In genomic region chr1:247332901-247333361, GRCh38 we compare ENCODE assay signal across 8 cellular contexts. TPM values are rescaled to one million over a fixed set of nuclear protein-coding genes. Genes with fewer than 3 reads are reported as not detected.
DNase-seq lines count a peak whose midpoint lies in the region; ATAC-seq and TF ChIP-seq lines count a peak whose summit lies in the region.

No MANE protein-coding gene starts in this region.

- H3K36me3 ChIP-seq in BJ (ENCODE audit: control insufficient read depth, insufficient read depth, low read length) (peaks cover 12% of the 10 kb centered on the region), HUES48 (ENCODE audit: control insufficient read depth, insufficient read depth, low read length) (peaks cover 33% of the 10 kb centered on the region), heart right ventricle (peaks cover 0 to 21% (median 16%) of the 10 kb centered on the region in 9 donors)

- H3K27ac ChIP-seq in HUES48 (ENCODE audit: low read depth, low read length) (peak overlapping the region; percentile 88), heart right ventricle (peak overlapping the region in 9 of 10 donors; percentile 91 to 97 (median 95))

- DNase-seq in BJ (ENCODE audit: low read depth): no peak
- no peak for DNase-seq in activated CD8-positive, alpha-beta T cell treated with anti-CD3 and anti-CD28 coated beads for 36 hours
- DNase-seq in heart right ventricle: peak in 1 of 2 donors; percentile 27
- peak; percentile 47 for DNase-seq in pons (ENCODE audit: low spot score)
- DNase-seq in SHP77 treated with DMSO at 0.1 percent for 48 hours (lab: John Stamatoyannopoulos, UW): no peak
- no peak for DNase-seq in NCI-H226

- H3K9me3 Mint-ChIP-seq in activated CD8-positive, alpha-beta T cell treated with anti-CD3 and anti-CD28 coated beads for 36 hours: no peaks in the 10 kb centered on the region

- TF ChIP-seq CTCF in BJ (IDR thresholded peaks at IDR 0.05; ENCODE audit: insufficient read depth, low read depth, low read length): no peak
- TF ChIP-seq CTCF in activated CD8-positive, alpha-beta T cell treated with anti-CD3 and anti-CD28 coated beads for 36 hours (IDR thresholded peaks at IDR 0.05): no peak
- TF ChIP-seq CTCF in heart right ventricle (IDR thresholded peaks at IDR 0.05): no peak

- no peak for ATAC-seq in activated CD8-positive, alpha-beta T cell treated with anti-CD3 and anti-CD28 coated beads for 36 hours
- ATAC-seq in heart right ventricle (peak in 4 of 8 donors; percentile 7 to 46 (median 15)), HG03457 (IDR thresholded peaks at IDR 0.05; ENCODE audit: unreplicated experiment) (no peak)

- H3K4me1 Mint-ChIP-seq in activated CD8-positive, alpha-beta T cell treated with anti-CD3 and anti-CD28 coated beads for 36 hours (ENCODE audit: low read depth): peaks cover 73% of the 10 kb centered on the region

- peak overlapping the region; percentile 85 for H3K9ac ChIP-seq in HUES48 (ENCODE audit: low read depth, low read length)

- CTCF ChIA-PET in BJ (lab: Yijun Ruan, JAX): interaction anchor here (0.8 to 1.4 kb wide), 3 partner anchors 29 to 149 kb away, joined by 3 to 5 read pairs (median 3); no protein-coding TSS in a partner anchor
- CTCF ChIA-PET in activated CD8-positive, alpha-beta T cell treated with anti-CD3 and anti-CD28 coated beads for 36 hours (lab: Charles Lee): interaction anchor here (1.1 to 2.0 kb wide), 3 partner anchors 9 to 40 kb away, joined by 3 to 10 read pairs (median 4); no protein-coding TSS in a partner anchor

- H3K9me3 ChIP-seq in HUES48 (ENCODE audit: control insufficient read depth, insufficient read depth, low read length): no peaks in the 10 kb centered on the region
- no peaks in the 10 kb centered on the region for H3K9me3 ChIP-seq in heart right ventricle

- H3K4me3 Mint-ChIP-seq in activated CD8-positive, alpha-beta T cell treated with anti-CD3 and anti-CD28 coated beads for 36 hours: peak overlapping the region; percentile 86

- H3K27me3 ChIP-seq in BJ (ENCODE audit: control insufficient read depth, insufficient read depth, low read length) (no peaks in the 10 kb centered on the region), HUES48 (ENCODE audit: control insufficient read depth, insufficient read depth, low read length) (no peaks in the 10 kb centered on the region), heart right ventricle (no peaks in the 10 kb centered on the region)

- WGBS in heart right ventricle, 2 donors: 29 to 38% methylated on average over 13 of the region's 13 CpGs

- H3K36me3 Mint-ChIP-seq in activated CD8-positive, alpha-beta T cell treated with anti-CD3 and anti-CD28 coated beads for 36 hours (ENCODE audit: low read depth): peaks cover 45% of the 10 kb centered on the region

- POLR2A ChIA-PET in BJ (lab: Charles Lee): no interaction called here
- POLR2A ChIA-PET in activated CD8-positive, alpha-beta T cell treated with anti-CD3 and anti-CD28 coated beads for 36 hours (lab: Charles Lee): interaction anchor here (0.6 to 2.1 kb wide), 8 partner anchors 10 to 164 kb away, joined by 3 to 6 read pairs (median 3); no protein-coding TSS in a partner anchor

- no peaks in the 10 kb centered on the region for H3K27me3 Mint-ChIP-seq in activated CD8-positive, alpha-beta T cell treated with anti-CD3 and anti-CD28 coated beads for 36 hours

- intact Hi-C loops in activated CD8-positive, alpha-beta T cell treated with anti-CD3 and anti-CD28 coated beads for 36 hours (cut with micrococcal nuclease): no loop called here
- intact Hi-C loops in heart right ventricle (cut with DNase I): loop anchor here in 3 of 10 donors (5.0 to 10.0 kb wide), 4 partner anchors 39 to 228 kb away; partner anchors contain the start of gene ZNF669 (in 2 of the 3)

- H3K27ac Mint-ChIP-seq in activated CD8-positive, alpha-beta T cell treated with anti-CD3 and anti-CD28 coated beads for 36 hours: peak overlapping the region; percentile 87

- peak overlapping the region; percentile 92 for H3K4me3 ChIP-seq in BJ (ENCODE audit: low read depth, low read length)
- H3K4me3 ChIP-seq in HUES48 (ENCODE audit: low read depth, low read length): peak overlapping the region; percentile 97
- peak overlapping the region; percentile 69 to 98 (median 94) for H3K4me3 ChIP-seq in heart right ventricle

- H3K4me1 ChIP-seq in HUES48 (ENCODE audit: control insufficient read depth, insufficient read depth, low read length) (peaks cover 54% of the 10 kb centered on the region), heart right ventricle (peaks cover 5 to 70% (median 55%) of the 10 kb centered on the region in 9 donors)

RNA-seq across cellular contexts. Expression of gene ZNF496, which starts 1.3 kb away (rescaled TPM):
- polyA plus RNA-seq in BJ (2011; rRNA removed): 15.1 and 17.8 TPM in 2 replicates
- polyA minus RNA-seq in BJ (2011; rRNA and poly(A)+ RNA removed): 19.6 and 26.8 TPM in 2 replicates
- total RNA-seq in activated CD8-positive, alpha-beta T cell treated with anti-CD3 and anti-CD28 coated beads for 36 hours: 10 to 100 TPM; 27.5 to 28.0 TPM
- 10 to 100 TPM; 11.4 to 18.4 (median 14.5) TPM for total RNA-seq in heart right ventricle
- polyA plus RNA-seq in heart right ventricle: 1 to 10 TPM; 6.2 to 7.1 TPM
